Comparison of ENCODE assay signal across 10 cellular contexts in genomic region chr17:75086496-75087181, GRCh38. TPM values are rescaled to one million over a fixed set of nuclear protein-coding genes. Genes with fewer than 3 reads are reported as not detected.
DNase-seq lines count a peak whose midpoint lies in the region; ATAC-seq and TF ChIP-seq lines count a peak whose summit lies in the region.
"Had no signal": no experiment of that assay in that cellular context is flagged by ENCODE, and none has a peak within 500 bp of the region (broad histone marks: within the 10 kb centered on the region; RNA-seq: fewer than 3 reads in every experiment).

No MANE protein-coding gene starts in this region.

- H3K4me1 Mint-ChIP-seq in activated CD4-positive, alpha-beta T cell treated with anti-CD3 and anti-CD28 coated beads, Interleukin-2, amount 10 ng/mL, durations not matched to agents 7 days and 5 days = peaks cover 57% of the 10 kb centered on the region
- H3K4me1 Mint-ChIP-seq in activated B cell treated with CpG ODN at 0.5 μM for 24 hours = peaks cover 22% of the 10 kb centered on the region
- peaks cover 22% of the 10 kb centered on the region for H3K4me1 Mint-ChIP-seq in stimulated activated effector memory CD8-positive, alpha-beta T cell treated with anti-CD3 and anti-CD28 coated beads, Interleukin-12 subunit alpha, Interleukin-12 subunit beta, amount 100 ng/mL, for 72 hours

- ATAC-seq in activated B cell treated with CpG ODN at 0.5 μM for 24 hours (ENCODE audit: low read depth) = no peak
- ATAC-seq in stimulated activated effector memory CD8-positive, alpha-beta T cell treated with anti-CD3 and anti-CD28 coated beads, Interleukin-12 subunit alpha, Interleukin-12 subunit beta, amount 100 ng/mL, for 72 hours = no peak
- ATAC-seq: PC-3 had no signal

- no peak for TF ChIP-seq CTCF in activated B cell treated with CpG ODN at 0.5 μM for 24 hours (IDR thresholded peaks at IDR 0.05)

- peak overlapping the region; percentile 89 for H3K27ac Mint-ChIP-seq in activated CD4-positive, alpha-beta T cell treated with anti-CD3 and anti-CD28 coated beads, Interleukin-2, amount 10 ng/mL, durations not matched to agents 7 days and 5 days
- no peak overlapping the region for H3K27ac Mint-ChIP-seq in activated B cell treated with CpG ODN at 0.5 μM for 24 hours
- peak overlapping the region; percentile 71 for H3K27ac Mint-ChIP-seq in stimulated activated effector memory CD8-positive, alpha-beta T cell treated with anti-CD3 and anti-CD28 coated beads, Interleukin-12 subunit alpha, Interleukin-12 subunit beta, amount 100 ng/mL, for 72 hours

- peak overlapping the region; percentile 77 for H3K4me3 Mint-ChIP-seq in activated CD4-positive, alpha-beta T cell treated with anti-CD3 and anti-CD28 coated beads, Interleukin-2, amount 10 ng/mL, durations not matched to agents 7 days and 5 days
- H3K4me3 Mint-ChIP-seq in activated B cell treated with CpG ODN at 0.5 μM for 24 hours = peak overlapping the region; percentile 39
- peak overlapping the region; percentile 69 for H3K4me3 Mint-ChIP-seq in stimulated activated effector memory CD8-positive, alpha-beta T cell treated with anti-CD3 and anti-CD28 coated beads, Interleukin-12 subunit alpha, Interleukin-12 subunit beta, amount 100 ng/mL, for 72 hours

- CTCF ChIA-PET in activated CD4-positive, alpha-beta T cell treated with anti-CD3 and anti-CD28 coated beads, Interleukin-2, amount 10 ng/mL, durations not matched to agents 7 days and 5 days (lab: Charles Lee) = interaction anchor here (0.6 to 2.2 kb wide), 4 partner anchors 8 to 361 kb away, joined by 3 to 7 read pairs (median 4); no protein-coding TSS in a partner anchor
- CTCF ChIA-PET in activated B cell treated with CpG ODN at 0.5 μM for 24 hours (lab: Charles Lee) = interaction anchor here (1.5 to 1.7 kb wide), 2 partner anchors 27 to 125 kb away, joined by 3 read pairs; no protein-coding TSS in a partner anchor

- POLR2A ChIA-PET in activated CD4-positive, alpha-beta T cell treated with anti-CD3 and anti-CD28 coated beads, Interleukin-2, amount 10 ng/mL, durations not matched to agents 7 days and 5 days (lab: Charles Lee) = interaction anchor here (0.6 kb wide), 1 partner anchor 85 kb away, joined by 6 read pairs; no protein-coding TSS in a partner anchor
- POLR2A ChIA-PET in activated B cell treated with CpG ODN at 0.5 μM for 24 hours (lab: Charles Lee) = interaction anchor here (2.0 to 2.1 kb wide), 2 partner anchors 8 to 10 kb away, joined by 9 to 15 read pairs; no protein-coding TSS in a partner anchor

- H3K9me3 Mint-ChIP-seq in activated CD4-positive, alpha-beta T cell treated with anti-CD3 and anti-CD28 coated beads, Interleukin-2, amount 10 ng/mL, durations not matched to agents 7 days and 5 days = no peaks in the 10 kb centered on the region
- H3K9me3 Mint-ChIP-seq in activated B cell treated with CpG ODN at 0.5 μM for 24 hours = no peaks in the 10 kb centered on the region
- no peaks in the 10 kb centered on the region for H3K9me3 Mint-ChIP-seq in stimulated activated effector memory CD8-positive, alpha-beta T cell treated with anti-CD3 and anti-CD28 coated beads, Interleukin-12 subunit alpha, Interleukin-12 subunit beta, amount 100 ng/mL, for 72 hours

- H3K36me3 Mint-ChIP-seq in activated CD4-positive, alpha-beta T cell treated with anti-CD3 and anti-CD28 coated beads, Interleukin-2, amount 10 ng/mL, durations not matched to agents 7 days and 5 days (ENCODE audit: low read depth) = no peaks in the 10 kb centered on the region
- H3K36me3 Mint-ChIP-seq in activated B cell treated with CpG ODN at 0.5 μM for 24 hours (ENCODE audit: low read depth) = no peaks in the 10 kb centered on the region
- H3K36me3 Mint-ChIP-seq in stimulated activated effector memory CD8-positive, alpha-beta T cell treated with anti-CD3 and anti-CD28 coated beads, Interleukin-12 subunit alpha, Interleukin-12 subunit beta, amount 100 ng/mL, for 72 hours = no peaks in the 10 kb centered on the region

- intact Hi-C loops in activated B cell treated with CpG ODN at 0.5 μM for 24 hours (cut with micrococcal nuclease) = loop anchor here (1.0 kb wide), 1 partner anchor 9 kb away; no protein-coding TSS in a partner anchor
- intact Hi-C loops in posterior cingulate gyrus (cut with DNase I) = no loop called here

- no peaks in the 10 kb centered on the region for H3K27me3 Mint-ChIP-seq in activated CD4-positive, alpha-beta T cell treated with anti-CD3 and anti-CD28 coated beads, Interleukin-2, amount 10 ng/mL, durations not matched to agents 7 days and 5 days
- H3K27me3 Mint-ChIP-seq in activated B cell treated with CpG ODN at 0.5 μM for 24 hours = peaks cover 4% of the 10 kb centered on the region

- DNase-seq in activated CD4-positive, alpha-beta T cell treated with anti-CD3 and anti-CD28 coated beads, Interleukin-2, amount 10 ng/mL, durations not matched to agents 7 days and 5 days = no peak
- no peak for DNase-seq in activated CD4-positive, alpha-beta T cell treated with anti-CD3 and anti-CD28 coated beads, Interleukin-2, amount 50 U/mL, for 4 hours
- DNase-seq in activated B cell treated with CpG ODN at 0.5 μM for 24 hours (no peak), islet precursor cell (peak; percentile 60), NCI-H2029 (lab: John Stamatoyannopoulos, UW) (no peak), posterior cingulate gyrus (no peak)
- DNase-seq in stimulated activated effector memory CD8-positive, alpha-beta T cell treated with anti-CD3 and anti-CD28 coated beads, Interleukin-12 subunit alpha, Interleukin-12 subunit beta, amount 100 ng/mL, for 72 hours (ENCODE audit: low spot score in 2 of 2) = no peak
- DNase-seq in stimulated activated naive CD4-positive, alpha-beta T cell (lab: John Stamatoyannopoulos, UW) = no peak
- DNase-seq: NCI-H187, PC-3 had no signal

RNA-seq across cellular contexts. Expression of gene SLC16A5, which starts 1.1 kb away (rescaled TPM):
- 10 to 100 TPM; 11.4 to 12.2 TPM for total RNA-seq in activated CD4-positive, alpha-beta T cell treated with anti-CD3 and anti-CD28 coated beads, Interleukin-2, amount 10 ng/mL, durations not matched to agents 7 days and 5 days
- 4.9 and 5.7 TPM in 2 replicates for total RNA-seq in activated B cell treated with CpG ODN at 0.5 μM for 24 hours

RNA-seq across cellular contexts. Expression of gene ARMC7, which starts 23.1 kb away (rescaled TPM):
- total RNA-seq in activated CD4-positive, alpha-beta T cell treated with anti-CD3 and anti-CD28 coated beads, Interleukin-2, amount 10 ng/mL, durations not matched to agents 7 days and 5 days = 10 to 100 TPM; 18.5 to 18.8 TPM
- 11.8 and 15.4 TPM in 2 replicates for total RNA-seq in activated B cell treated with CpG ODN at 0.5 μM for 24 hours

RNA-seq across cellular contexts. Expression of gene KCTD2, which starts 39.6 kb away (rescaled TPM):
- 10 to 100 TPM; 21.7 TPM for total RNA-seq in activated CD4-positive, alpha-beta T cell treated with anti-CD3 and anti-CD28 coated beads, Interleukin-2, amount 10 ng/mL, durations not matched to agents 7 days and 5 days
- 19.5 and 20.2 TPM in 2 replicates for total RNA-seq in activated B cell treated with CpG ODN at 0.5 μM for 24 hours

RNA-seq across cellular contexts. Expression of gene ATP5PD, which starts 39.9 kb away (rescaled TPM):
- 100 to 1,000 TPM; 252 to 259 TPM for total RNA-seq in activated CD4-positive, alpha-beta T cell treated with anti-CD3 and anti-CD28 coated beads, Interleukin-2, amount 10 ng/mL, durations not matched to agents 7 days and 5 days
- total RNA-seq in activated B cell treated with CpG ODN at 0.5 μM for 24 hours = 158 and 181 TPM in 2 replicates

RNA-seq across cellular contexts. Expression of gene NT5C, which starts 44.9 kb away (rescaled TPM):
- 10 to 100 TPM; 45.2 to 50.4 TPM for total RNA-seq in activated CD4-positive, alpha-beta T cell treated with anti-CD3 and anti-CD28 coated beads, Interleukin-2, amount 10 ng/mL, durations not matched to agents 7 days and 5 days
- 95.0 and 98.2 TPM in 2 replicates for total RNA-seq in activated B cell treated with CpG ODN at 0.5 μM for 24 hours
